ENCODE assay signal across 7 cellular contexts in the genomic region with DNA sequence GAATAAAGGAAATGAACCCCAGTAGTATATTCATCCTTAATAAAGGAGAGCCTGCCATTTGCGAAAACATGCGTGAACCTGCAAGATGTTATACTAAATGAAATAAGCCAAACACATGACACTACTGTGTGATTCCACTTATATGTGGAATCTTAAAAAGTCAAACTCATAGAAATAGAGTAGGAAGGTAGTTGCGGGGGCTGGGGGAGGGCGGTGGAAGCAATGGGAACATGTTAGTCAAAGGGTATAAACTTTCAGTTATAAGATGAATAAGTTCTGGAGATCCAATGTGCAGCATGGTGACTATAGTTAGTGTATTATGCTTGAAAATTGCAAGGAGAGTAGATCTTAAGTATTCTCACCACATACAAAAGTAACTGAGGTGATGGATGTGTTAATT.
"Had no signal": no experiment of that assay in that cellular context is flagged by ENCODE, and none has a peak within 500 bp of the region (broad histone marks: within the 10 kb centered on the region; RNA-seq: fewer than 3 reads in every experiment).

No MANE protein-coding gene starts in this region.

- DNase-seq: H9, HCEC 1CT, IMR-90 had no signal

- H3K27ac Mint-ChIP-seq: H9 had no signal

- H3K4me2 ChIP-seq: GM23338 had no signal

- H3K4me3 Mint-ChIP-seq: GM23338, H9 had no signal

- H3K4me3 ChIP-seq: GM23338 had no signal

- H2AFZ ChIP-seq: GM23338 had no signal

- FAIRE-seq: H1, H54, HTR-8/SVneo had no signal

- H3K9me3 Mint-ChIP-seq: GM23338, H9 had no signal

- ATAC-seq: GM23338 had no signal
